1 cellular context compared by ENCODE assay signal in the genomic region with DNA sequence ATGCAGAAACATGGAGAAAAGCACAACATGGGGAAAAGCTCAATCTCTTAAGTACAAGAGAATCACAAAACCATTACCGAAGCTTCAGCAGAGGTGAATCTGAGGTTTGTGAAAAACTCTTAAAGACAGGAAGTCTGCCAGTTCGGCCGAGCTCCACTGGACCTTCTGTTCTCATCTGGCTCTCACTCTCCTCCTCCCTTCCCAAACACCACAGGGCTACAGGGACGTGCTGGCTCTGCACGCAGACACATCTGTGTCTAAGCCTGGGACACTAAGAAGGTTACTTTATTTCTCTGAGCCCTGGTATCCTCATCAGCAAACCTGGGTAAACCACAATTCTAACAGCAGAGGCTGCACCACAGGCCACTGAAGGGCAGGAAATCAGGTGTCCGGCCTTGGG.
TF ChIP-seq lines count a peak whose summit lies in the region.

No MANE protein-coding gene starts in this region.

TF ChIP-seq in H1, 55 proteins besides CTCF, POLR2A, EP300 and RAD21:
- TF ChIP-seq BRCA1 (IDR thresholded peaks at IDR 0.05; ENCODE audit: low read depth, low read length) (no peak), YY1 (IDR thresholded peaks at IDR 0.05; ENCODE audit: low read depth, low read length) (no peak), TCF12 (IDR thresholded peaks at IDR 0.05; ENCODE audit: low read depth, low read length) (no peak), TAF1 (IDR thresholded peaks at IDR 0.05; ENCODE audit: low read depth, low read length) (no peak), EZH2 (IDR thresholded peaks at IDR 0.05; ENCODE audit: low read depth, low read length, severe bottlenecking) (no peak), FOSL1 (IDR thresholded peaks at IDR 0.05; ENCODE audit: insufficient read depth, low read depth, low read length) (no peak)
